1 cellular context compared by ENCODE assay signal in the genomic region with DNA sequence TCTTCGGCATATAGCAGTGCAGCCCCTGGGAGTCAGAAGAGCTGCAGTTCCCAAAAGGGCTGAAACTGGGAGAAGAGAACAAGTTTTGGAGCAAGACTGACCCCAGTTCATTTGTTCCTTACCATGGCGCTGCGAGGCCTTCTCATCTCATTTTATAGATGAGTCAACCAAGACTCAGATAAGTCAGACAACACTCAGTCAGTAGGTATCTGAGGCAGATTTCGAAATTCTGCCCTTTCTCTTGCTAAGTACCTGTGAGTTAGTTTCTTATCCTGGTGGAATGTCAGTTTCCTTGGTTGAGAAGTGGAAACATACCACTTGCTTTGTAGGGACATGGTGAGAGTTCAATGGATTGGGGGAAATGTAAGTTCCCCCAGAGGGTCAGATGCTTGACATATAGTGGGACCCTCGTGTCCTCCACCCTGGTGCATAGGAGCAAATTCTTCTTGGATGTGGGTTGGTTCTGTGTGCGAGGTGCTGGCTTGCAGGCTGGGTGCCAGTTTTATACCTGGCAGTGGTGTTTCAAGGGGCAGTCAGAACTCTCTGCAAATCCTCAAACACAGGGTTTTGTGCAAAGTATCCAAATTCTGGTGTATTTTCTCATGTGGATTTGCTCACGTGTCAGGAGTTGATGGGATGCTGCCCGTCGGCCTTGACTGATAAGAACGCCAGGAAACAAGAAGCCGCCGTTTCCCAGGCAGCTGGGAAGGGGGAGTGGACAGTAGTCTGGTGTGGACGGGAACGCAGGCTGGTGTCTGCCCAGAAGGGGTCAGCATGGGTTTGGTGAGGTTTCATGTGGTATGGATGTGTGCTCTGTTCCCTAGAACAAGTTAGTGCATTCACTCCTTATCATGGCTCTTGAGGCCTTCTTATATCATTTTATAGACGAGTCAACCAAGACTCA.
TF ChIP-seq lines count a peak whose summit lies in the region.

No MANE protein-coding gene starts in this region.

TF ChIP-seq in HepG2, 621 proteins besides CTCF, POLR2A, EP300 and RAD21 (continued from another document and continues in another):
- TF ChIP-seq ZNF451 (CRISPR knock-in tag; IDR thresholded peaks at IDR 0.05), result no peak
- no peak for TF ChIP-seq TSC22D2 (CRISPR knock-in tag; IDR thresholded peaks at IDR 0.05; ENCODE audit: borderline replicate concordance)
- no peak for TF ChIP-seq ZNF264 (CRISPR knock-in tag; IDR thresholded peaks at IDR 0.05)
- TF ChIP-seq CEBPB (IDR thresholded peaks at IDR 0.05; ENCODE audit: borderline replicate concordance, low read depth, low read length), result 0 out of 2 replicates have a peak, but pooled peaks have one; percentile 5
- no peak for TF ChIP-seq ZNF703 (CRISPR knock-in tag; IDR thresholded peaks at IDR 0.05; ENCODE audit: borderline replicate concordance)
- TF ChIP-seq IRF2 (CRISPR knock-in tag; IDR thresholded peaks at IDR 0.05), result 0 out of 2 replicates have a peak, but pooled peaks have one; percentile 11
- TF ChIP-seq TBP (CRISPR knock-in tag; IDR thresholded peaks at IDR 0.05), result no peak
- no peak for TF ChIP-seq ZNF576 (CRISPR knock-in tag; IDR thresholded peaks at IDR 0.05)
- no peak for TF ChIP-seq ZNF276 (CRISPR knock-in tag; IDR thresholded peaks at IDR 0.05; ENCODE audit: low read depth)
- no peak for TF ChIP-seq PRDM4 (CRISPR knock-in tag; IDR thresholded peaks at IDR 0.05; ENCODE audit: borderline replicate concordance)
- TF ChIP-seq, protein P1, sequence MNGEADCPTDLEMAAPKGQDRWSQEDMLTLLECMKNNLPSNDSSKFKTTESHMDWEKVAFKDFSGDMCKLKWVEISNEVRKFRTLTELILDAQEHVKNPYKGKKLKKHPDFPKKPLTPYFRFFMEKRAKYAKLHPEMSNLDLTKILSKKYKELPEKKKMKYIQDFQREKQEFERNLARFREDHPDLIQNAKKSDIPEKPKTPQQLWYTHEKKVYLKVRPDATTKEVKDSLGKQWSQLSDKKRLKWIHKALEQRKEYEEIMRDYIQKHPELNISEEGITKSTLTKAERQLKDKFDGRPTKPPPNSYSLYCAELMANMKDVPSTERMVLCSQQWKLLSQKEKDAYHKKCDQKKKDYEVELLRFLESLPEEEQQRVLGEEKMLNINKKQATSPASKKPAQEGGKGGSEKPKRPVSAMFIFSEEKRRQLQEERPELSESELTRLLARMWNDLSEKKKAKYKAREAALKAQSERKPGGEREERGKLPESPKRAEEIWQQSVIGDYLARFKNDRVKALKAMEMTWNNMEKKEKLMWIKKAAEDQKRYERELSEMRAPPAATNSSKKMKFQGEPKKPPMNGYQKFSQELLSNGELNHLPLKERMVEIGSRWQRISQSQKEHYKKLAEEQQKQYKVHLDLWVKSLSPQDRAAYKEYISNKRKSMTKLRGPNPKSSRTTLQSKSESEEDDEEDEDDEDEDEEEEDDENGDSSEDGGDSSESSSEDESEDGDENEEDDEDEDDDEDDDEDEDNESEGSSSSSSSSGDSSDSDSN (CRISPR knock-in tag; IDR thresholded peaks at IDR 0.05), result no peak; the same call in 1 of the 2 replicates
- no peak for TF ChIP-seq THAP7 (CRISPR knock-in tag; IDR thresholded peaks at IDR 0.05)
- TF ChIP-seq KDM1A (CRISPR knock-in tag; IDR thresholded peaks at IDR 0.05), result no peak
- TF ChIP-seq CC2D1A (CRISPR knock-in tag; IDR thresholded peaks at IDR 0.05), result no peak
- no peak for TF ChIP-seq HNRNPL (IDR thresholded peaks at IDR 0.05; ENCODE audit: low read depth, low read length)
- no peak for TF ChIP-seq ELF4 (CRISPR knock-in tag; IDR thresholded peaks at IDR 0.05; ENCODE audit: borderline replicate concordance)
- no peak for TF ChIP-seq CBX2 (IDR thresholded peaks at IDR 0.05; ENCODE audit: low read depth, low read length)
- TF ChIP-seq CBX2 (CRISPR knock-in tag; IDR thresholded peaks at IDR 0.05; ENCODE audit: low read depth), result no peak
- TF ChIP-seq, protein P2, sequence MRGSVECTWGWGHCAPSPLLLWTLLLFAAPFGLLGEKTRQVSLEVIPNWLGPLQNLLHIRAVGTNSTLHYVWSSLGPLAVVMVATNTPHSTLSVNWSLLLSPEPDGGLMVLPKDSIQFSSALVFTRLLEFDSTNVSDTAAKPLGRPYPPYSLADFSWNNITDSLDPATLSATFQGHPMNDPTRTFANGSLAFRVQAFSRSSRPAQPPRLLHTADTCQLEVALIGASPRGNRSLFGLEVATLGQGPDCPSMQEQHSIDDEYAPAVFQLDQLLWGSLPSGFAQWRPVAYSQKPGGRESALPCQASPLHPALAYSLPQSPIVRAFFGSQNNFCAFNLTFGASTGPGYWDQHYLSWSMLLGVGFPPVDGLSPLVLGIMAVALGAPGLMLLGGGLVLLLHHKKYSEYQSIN (CRISPR knock-in tag; IDR thresholded peaks at IDR 0.05; ENCODE audit: borderline replicate concordance), result no peak
- TF ChIP-seq ARNTL (CRISPR knock-in tag; IDR thresholded peaks at IDR 0.05), result no peak
- TF ChIP-seq ZNF501 (CRISPR knock-in tag; IDR thresholded peaks at IDR 0.05), result peak; percentile 62
- TF ChIP-seq, protein P3, sequence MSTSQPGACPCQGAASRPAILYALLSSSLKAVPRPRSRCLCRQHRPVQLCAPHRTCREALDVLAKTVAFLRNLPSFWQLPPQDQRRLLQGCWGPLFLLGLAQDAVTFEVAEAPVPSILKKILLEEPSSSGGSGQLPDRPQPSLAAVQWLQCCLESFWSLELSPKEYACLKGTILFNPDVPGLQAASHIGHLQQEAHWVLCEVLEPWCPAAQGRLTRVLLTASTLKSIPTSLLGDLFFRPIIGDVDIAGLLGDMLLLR (CRISPR knock-in tag; IDR thresholded peaks at IDR 0.05), result no peak
- TF ChIP-seq HOXD1 (CRISPR knock-in tag; IDR thresholded peaks at IDR 0.05), result no peak
- no peak for TF ChIP-seq MZF1 (CRISPR knock-in tag; IDR thresholded peaks at IDR 0.05; ENCODE audit: borderline replicate concordance)
- no peak for TF ChIP-seq AGO1 (IDR thresholded peaks at IDR 0.05; ENCODE audit: low read depth, low read length, poor library complexity, severe bottlenecking)
- TF ChIP-seq MAZ (IDR thresholded peaks at IDR 0.05; ENCODE audit: borderline replicate concordance, low read depth, low read length), result no peak
- no peak for TF ChIP-seq MAZ (CRISPR knock-in tag; IDR thresholded peaks at IDR 0.05; ENCODE audit: low read depth)
- no peak for TF ChIP-seq REL (CRISPR knock-in tag; conservative IDR thresholded peaks at IDR 0.05)
- no peak for TF ChIP-seq TBX3 (IDR thresholded peaks at IDR 0.05; ENCODE audit: borderline replicate concordance)
- peak; percentile 12 for TF ChIP-seq PHF8 (CRISPR knock-in tag; IDR thresholded peaks at IDR 0.05)
- TF ChIP-seq, protein P4, sequence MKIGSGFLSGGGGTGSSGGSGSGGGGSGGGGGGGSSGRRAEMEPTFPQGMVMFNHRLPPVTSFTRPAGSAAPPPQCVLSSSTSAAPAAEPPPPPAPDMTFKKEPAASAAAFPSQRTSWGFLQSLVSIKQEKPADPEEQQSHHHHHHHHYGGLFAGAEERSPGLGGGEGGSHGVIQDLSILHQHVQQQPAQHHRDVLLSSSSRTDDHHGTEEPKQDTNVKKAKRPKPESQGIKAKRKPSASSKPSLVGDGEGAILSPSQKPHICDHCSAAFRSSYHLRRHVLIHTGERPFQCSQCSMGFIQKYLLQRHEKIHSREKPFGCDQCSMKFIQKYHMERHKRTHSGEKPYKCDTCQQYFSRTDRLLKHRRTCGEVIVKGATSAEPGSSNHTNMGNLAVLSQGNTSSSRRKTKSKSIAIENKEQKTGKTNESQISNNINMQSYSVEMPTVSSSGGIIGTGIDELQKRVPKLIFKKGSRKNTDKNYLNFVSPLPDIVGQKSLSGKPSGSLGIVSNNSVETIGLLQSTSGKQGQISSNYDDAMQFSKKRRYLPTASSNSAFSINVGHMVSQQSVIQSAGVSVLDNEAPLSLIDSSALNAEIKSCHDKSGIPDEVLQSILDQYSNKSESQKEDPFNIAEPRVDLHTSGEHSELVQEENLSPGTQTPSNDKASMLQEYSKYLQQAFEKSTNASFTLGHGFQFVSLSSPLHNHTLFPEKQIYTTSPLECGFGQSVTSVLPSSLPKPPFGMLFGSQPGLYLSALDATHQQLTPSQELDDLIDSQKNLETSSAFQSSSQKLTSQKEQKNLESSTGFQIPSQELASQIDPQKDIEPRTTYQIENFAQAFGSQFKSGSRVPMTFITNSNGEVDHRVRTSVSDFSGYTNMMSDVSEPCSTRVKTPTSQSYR (CRISPR knock-in tag; IDR thresholded peaks at IDR 0.05; ENCODE audit: borderline replicate concordance), result no peak
- TF ChIP-seq ZNF20 (CRISPR knock-in tag; IDR thresholded peaks at IDR 0.05), result no peak
- no peak for TF ChIP-seq SRSF9 (IDR thresholded peaks at IDR 0.05; ENCODE audit: borderline replicate concordance, insufficient read depth, low read depth, low read length, poor library complexity, severe bottlenecking)
- TF ChIP-seq TP53 (CRISPR knock-in tag; conservative IDR thresholded peaks at IDR 0.05), result no peak
- TF ChIP-seq KLF11 (CRISPR knock-in tag; IDR thresholded peaks at IDR 0.05), result no peak; the same call in 1 of the 2 replicates
- TF ChIP-seq SMYD3 (CRISPR knock-in tag; IDR thresholded peaks at IDR 0.05), result no peak
- TF ChIP-seq SRY (CRISPR knock-in tag; IDR thresholded peaks at IDR 0.05), result no peak
- TF ChIP-seq SNAPC2 (CRISPR knock-in tag; IDR thresholded peaks at IDR 0.05), result no peak
- TF ChIP-seq NAIF1 (CRISPR knock-in tag; IDR thresholded peaks at IDR 0.05; ENCODE audit: borderline replicate concordance), result no peak
- no peak for TF ChIP-seq BRD4 (CRISPR knock-in tag; IDR thresholded peaks at IDR 0.05)
- TF ChIP-seq ZNF713 (CRISPR knock-in tag; IDR thresholded peaks at IDR 0.05), result no peak
- TF ChIP-seq BHLHE40 (IDR thresholded peaks at IDR 0.05; ENCODE audit: low read length), result 0 out of 2 replicates have a peak, but pooled peaks have one; percentile 7
- TF ChIP-seq GFI1 (CRISPR knock-in tag; IDR thresholded peaks at IDR 0.05; ENCODE audit: borderline replicate concordance), result no peak
- TF ChIP-seq RFX3 (CRISPR knock-in tag; IDR thresholded peaks at IDR 0.05), result no peak
- no peak for TF ChIP-seq ZNF224 (CRISPR knock-in tag; IDR thresholded peaks at IDR 0.05)
- no peak for TF ChIP-seq CREBL2 (CRISPR knock-in tag; IDR thresholded peaks at IDR 0.05; ENCODE audit: borderline replicate concordance)
- no peak for TF ChIP-seq ZNF558 (CRISPR knock-in tag; IDR thresholded peaks at IDR 0.05; ENCODE audit: borderline replicate concordance)
- TF ChIP-seq ZFY (CRISPR knock-in tag; IDR thresholded peaks at IDR 0.05), result no peak
- no peak for TF ChIP-seq ZSCAN30 (CRISPR knock-in tag; IDR thresholded peaks at IDR 0.05)
- peak; percentile 31 for TF ChIP-seq TEAD3 (CRISPR knock-in tag; optimal IDR thresholded peaks at IDR 0.05; ENCODE audit: borderline replicate concordance)
- no peak for TF ChIP-seq DMAP1 (CRISPR knock-in tag; IDR thresholded peaks at IDR 0.05)
- no peak for TF ChIP-seq MLLT10 (CRISPR knock-in tag; IDR thresholded peaks at IDR 0.05)
- TF ChIP-seq POLR2AphosphoS5 (IDR thresholded peaks at IDR 0.05; ENCODE audit: low read depth, low read length), result no peak
- TF ChIP-seq ZNF883 (CRISPR knock-in tag; IDR thresholded peaks at IDR 0.05; ENCODE audit: not compliant biosample characterization), result peak; percentile 7
- TF ChIP-seq ELF1 (CRISPR knock-in tag; IDR thresholded peaks at IDR 0.05), result no peak
- TF ChIP-seq AGO2 (optimal IDR thresholded peaks at IDR 0.05; ENCODE audit: low read depth, low read length), result no peak
- TF ChIP-seq HIVEP1 (CRISPR knock-in tag; IDR thresholded peaks at IDR 0.05), result no peak
- no peak for TF ChIP-seq ZNF382 (CRISPR knock-in tag; IDR thresholded peaks at IDR 0.05; ENCODE audit: borderline replicate concordance)
- TF ChIP-seq ETV6 (CRISPR knock-in tag; conservative IDR thresholded peaks at IDR 0.05), result no peak
